Comparison of ENCODE assay signal across 27 cellular contexts in the genomic region with DNA sequence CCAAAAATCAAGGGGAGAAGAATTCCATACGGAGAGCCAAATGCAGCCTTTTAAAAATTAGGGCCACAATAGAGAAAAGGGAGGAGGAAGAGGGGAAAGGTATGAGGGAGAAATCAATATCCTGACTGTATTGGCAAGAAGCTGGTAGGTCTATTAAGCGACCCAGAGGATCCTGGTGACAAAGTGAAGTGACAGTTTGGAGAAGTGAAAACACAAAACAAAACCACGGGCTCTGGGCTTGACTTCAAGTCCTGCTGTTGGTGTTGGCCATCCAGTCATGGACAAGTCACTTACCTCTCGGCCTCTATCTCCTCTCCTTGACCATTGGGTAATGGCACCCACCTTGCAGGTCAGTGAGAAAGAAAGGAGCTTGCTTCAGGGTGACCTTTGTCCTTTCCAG. TPM values are rescaled to one million over a fixed set of nuclear protein-coding genes. Genes with fewer than 3 reads are reported as not detected.
DNase-seq lines count a peak whose midpoint lies in the region; ATAC-seq, FAIRE-seq and TF ChIP-seq lines count a peak whose summit lies in the region.
"Had no signal": no experiment of that assay in that cellular context is flagged by ENCODE, and none has a peak within 500 bp of the region (broad histone marks: within the 10 kb centered on the region; RNA-seq: fewer than 3 reads in every experiment).

No MANE protein-coding gene starts in this region.

- TF ChIP-seq CTCF in pancreas (IDR thresholded peaks at IDR 0.05): no peak

- intact Hi-C loops in posterior vena cava (cut with DNase I): no loop called here
- intact Hi-C loops in pancreas (cut with DNase I): no loop called here

- H3K4me3 ChIP-seq in pancreas: no peak overlapping the region
- H3K4me3 ChIP-seq: A549; BLaER1 treated with 17β-estradiol and CSF1 and Interleukin-3, amounts not matched to agents 10 nM and 100 nM; HAP-1 had no signal

- no peaks in the 10 kb centered on the region for H3K27me3 ChIP-seq in pancreas
- H3K27me3 ChIP-seq: BE2C; BLaER1 treated with 17β-estradiol and CSF1 and Interleukin-3, amounts not matched to agents 10 nM and 100 nM had no signal

- no peaks in the 10 kb centered on the region for H3K4me1 ChIP-seq in pancreas
- H3K4me1 ChIP-seq: BE2C; BLaER1 treated with 17β-estradiol and CSF1 and Interleukin-3, amounts not matched to agents 10 nM and 100 nM had no signal

- no peak for FAIRE-seq in GM12891 (lab: Jason Lieb, UNC)
- no peak for FAIRE-seq in pancreas (lab: Jason Lieb, UNC)
- FAIRE-seq: A549, G401.6, GM12892, H54 had no signal

- no peaks in the 10 kb centered on the region for H3K36me3 ChIP-seq in pancreas
- H3K36me3 ChIP-seq: BE2C; BLaER1 treated with 17β-estradiol and CSF1 and Interleukin-3, amounts not matched to agents 10 nM and 100 nM; HAP-1 had no signal

- TF ChIP-seq POLR2A in GM12891 (IDR thresholded peaks at IDR 0.05; ENCODE audit: low read depth, low read length): no peak

- no peak overlapping the region for H3K27ac ChIP-seq in pancreas
- H3K27ac ChIP-seq: A549; BLaER1 treated with 17β-estradiol and CSF1 and Interleukin-3, amounts not matched to agents 10 nM and 100 nM had no signal

- 71 to 72% methylated on average over 4 of the region's 4 CpGs for WGBS in pancreas, 2 donors

- no peaks in the 10 kb centered on the region for H3K9me3 ChIP-seq in pancreas
- H3K9me3 ChIP-seq: A549; BE2C; BLaER1 treated with 17β-estradiol and CSF1 and Interleukin-3, amounts not matched to agents 10 nM and 100 nM; HAP-1 had no signal

- no peak for ATAC-seq in pancreas

- DNase-seq in NOMO-1 treated with DMSO at 0.1 percent for 48 hours (lab: John Stamatoyannopoulos, UW; ENCODE audit: unreplicated experiment): peak; percentile 17
- DNase-seq in NOMO-1 treated with dmso at 0.1 percent for 144 hours (lab: John Stamatoyannopoulos, UW; ENCODE audit: unreplicated experiment): no peak
- DNase-seq in GM12891 (ENCODE audit: insufficient read length, low spot score): no peak
- peak; percentile 33 for DNase-seq in RPMI8226
- DNase-seq in posterior vena cava (ENCODE audit: low spot score): peak; percentile 50
- no peak for DNase-seq in pancreas
- no peak for DNase-seq in DMS 273 treated with DMSO at 0.1 percent for 48 hours (lab: John Stamatoyannopoulos, UW)
- DNase-seq in KG1 (lab: John Stamatoyannopoulos, UW): no peak
- DNase-seq: 8988T; ACHN; AML-193; BE2C; Calu3; CD4-positive, alpha-beta T cell; CD8-positive, alpha-beta memory T cell; COR-L47; DMS153; DND-41; GOT3; HFFc6 had no signal

TF ChIP-seq in GM12891, 5 proteins besides CTCF, POLR2A, EP300 and RAD21:
- TF ChIP-seq SPI1 (IDR thresholded peaks at IDR 0.05; ENCODE audit: low read depth, low read length) (peak; percentile 80), POLR2AphosphoS5 (IDR thresholded peaks at IDR 0.05; ENCODE audit: low read depth, low read length) (no peak)

RNA-seq across cellular contexts. Expression of gene KCNA5, which starts 47.0 kb away (rescaled TPM):
- 0.08 TPM for polyA plus RNA-seq in GM12891 (2012; ENCODE audit: low read depth, missing spikeins)
- total RNA-seq in posterior vena cava (1 to 10 TPM; 3.0 to 4.5 TPM), pancreas (1 to 10 TPM in 1 of 6 donors, under 1 TPM in 5; 0.25 to 1.9 (median 0.65) TPM)
- 10 to 100 TPM in 1 of 2 donors, 1 to 10 TPM in 1; 1.6 to 11.1 TPM for polyA plus RNA-seq in pancreas
- total RNA-seq: Calu3; CD4-positive, alpha-beta T cell; CD8-positive, alpha-beta memory T cell; HFFc6 had no signal
- polyA plus RNA-seq: A549; CD14-positive monocyte; CD8-positive, alpha-beta memory T cell had no signal

Comparison
In these comparisons a context has a peak if more than half of its experiments do, and no peak if none do; other contexts are left out.
1. DNase-seq: peak in NOMO-1 treated with DMSO at 0.1 percent for 48 hours (single experiment), RPMI8226 (single experiment) and posterior vena cava (single experiment); none in NOMO-1 treated with dmso at 0.1 percent for 144 hours (single experiment), GM12891 (single experiment), pancreas (0 of 6), DMS 273 treated with DMSO at 0.1 percent for 48 hours (single experiment) and KG1 (single experiment).